Comparison of ENCODE assay signal across 25 cellular contexts in genomic region chr7:8044761-8045430, GRCh38.
A peak's percentile ranks its signal among the peaks of the same experiment; 100 is the strongest.
DNase-seq lines count a peak whose midpoint lies in the region; ATAC-seq, FAIRE-seq and TF ChIP-seq lines count a peak whose summit lies in the region.
"Had no signal": no experiment of that assay in that cellular context is flagged by ENCODE, and none has a peak within 500 bp of the region (broad histone marks: within the 10 kb centered on the region; RNA-seq: fewer than 3 reads in every experiment).

No MANE protein-coding gene starts in this region.

- no peaks in the 10 kb centered on the region for H3K79me2 ChIP-seq in PC-9 (ENCODE audit: low read depth)

- peaks cover 19% of the 10 kb centered on the region; the same call in 1 of the 2 replicates for H3K36me3 ChIP-seq in PC-9 (ENCODE audit: low read depth)
- H3K36me3 ChIP-seq: MG63 had no signal

- H3K4me1 Mint-ChIP-seq in CD4-positive, alpha-beta T cell (ENCODE audit: low read depth) = peaks cover 86% of the 10 kb centered on the region
- peaks cover 72% of the 10 kb centered on the region for H3K4me1 Mint-ChIP-seq in activated T-cell treated with anti-CD3 and anti-CD28 coated beads, Interleukin-2, amount 50 U/mL, for 72 hours (ENCODE audit: low read depth)
- peaks cover 29% of the 10 kb centered on the region for H3K4me1 Mint-ChIP-seq in memory B cell
- H3K4me1 Mint-ChIP-seq: GM23338 had no signal

- peak overlapping the region; percentile 48 for H3K27ac Mint-ChIP-seq in CD4-positive, alpha-beta T cell
- H3K27ac Mint-ChIP-seq in activated T-cell treated with anti-CD3 and anti-CD28 coated beads, Interleukin-2, amount 50 U/mL, for 72 hours = peak overlapping the region; percentile 93
- H3K27ac Mint-ChIP-seq in memory B cell = peak overlapping the region; percentile 11
- H3K27ac Mint-ChIP-seq: GM23338, HFFc6 had no signal

- no peak overlapping the region for H3K4me2 ChIP-seq in PC-9
- H3K4me2 ChIP-seq: GM23338, smooth muscle cell had no signal

- POLR2A ChIA-PET in CD4-positive, alpha-beta T cell (lab: Charles Lee) = no interaction called here
- POLR2A ChIA-PET in PC-9 (lab: Charles Lee; ENCODE audit: unreplicated experiment) = no interaction called here

- no peak for TF ChIP-seq CTCF in CD4-positive, alpha-beta T cell (IDR thresholded peaks at IDR 0.05)
- TF ChIP-seq CTCF in PC-9 (conservative IDR thresholded peaks at IDR 0.05) = no peak

- FAIRE-seq in G401.6 (lab: Jason Lieb, UNC) = peak; percentile 84
- FAIRE-seq: GM18507, K562 had no signal

- no peaks in the 10 kb centered on the region for H3K9me3 Mint-ChIP-seq in CD4-positive, alpha-beta T cell
- H3K9me3 Mint-ChIP-seq in activated T-cell treated with anti-CD3 and anti-CD28 coated beads, Interleukin-2, amount 50 U/mL, for 72 hours = no peaks in the 10 kb centered on the region
- peaks cover 3% of the 10 kb centered on the region for H3K9me3 Mint-ChIP-seq in memory B cell
- H3K9me3 Mint-ChIP-seq: GM23338, HFFc6 had no signal

- DNase-seq in CD4-positive, alpha-beta T cell = no peak
- no peak for DNase-seq in activated T-cell treated with anti-CD3 and anti-CD28 coated beads, Interleukin-2, amount 50 U/mL, for 72 hours
- DNase-seq in memory B cell (ENCODE audit: low spot score in 2 of 2) = no peak
- no peak for DNase-seq in PC-9
- DNase-seq in left cardiac atrium = no peak
- DNase-seq: activated gamma-delta T cell treated with Interleukin-2 at 50 U/mL for 16 hours; central memory CD4-positive, alpha-beta T cell; dermis blood vessel endothelial cell; DMS153; HFFc6; left ventricle myocardium inferior; MG63; midbrain; naive thymus-derived CD8-positive, alpha-beta T cell; NCI-H1417; NCI-H774; stimulated activated CD4-positive, alpha-beta T cell treated with anti-CD3 and anti-CD28 coated beads, Interleukin-2, amount 100 ng/mL, for 24 hours; stimulated activated naive CD4-positive, alpha-beta T cell; T1000 had no signal

- H3K4me3 ChIP-seq in PC-9 = no peak overlapping the region
- H3K4me3 ChIP-seq: GM23338, K562, left ventricle myocardium inferior, MG63, smooth muscle cell had no signal

- H3K27me3 Mint-ChIP-seq in CD4-positive, alpha-beta T cell = no peaks in the 10 kb centered on the region
- H3K27me3 Mint-ChIP-seq in activated T-cell treated with anti-CD3 and anti-CD28 coated beads, Interleukin-2, amount 50 U/mL, for 72 hours (ENCODE audit: low read depth) = no peaks in the 10 kb centered on the region
- H3K27me3 Mint-ChIP-seq in memory B cell = no peaks in the 10 kb centered on the region
- H3K27me3 Mint-ChIP-seq: naive thymus-derived CD8-positive, alpha-beta T cell had no signal

- H3K9me3 ChIP-seq in CD4-positive, alpha-beta T cell (ENCODE audit: control insufficient read depth, low read length) = no peaks in the 10 kb centered on the region
- H3K9me3 ChIP-seq in PC-9 (ENCODE audit: insufficient read depth, low read depth) = no peaks in the 10 kb centered on the region
- H3K9me3 ChIP-seq: MG63 had no signal

- intact Hi-C loops in CD4-positive, alpha-beta T cell (cut with DNase I, micrococcal nuclease) = loop anchor here in 1 of 2 experiments (10.0 kb wide), 2 partner anchors 80 to 150 kb away; no protein-coding TSS in a partner anchor
- intact Hi-C loops in PC-9 (cut with micrococcal nuclease; ENCODE audit: unreplicated experiment) = no loop called here
- intact Hi-C loops in left cardiac atrium (cut with DNase I) = no loop called here

- ATAC-seq in CD4-positive, alpha-beta T cell (ENCODE audit: poor library complexity) = no peak
- ATAC-seq in activated T-cell treated with anti-CD3 and anti-CD28 coated beads, Interleukin-2, amount 50 U/mL, for 72 hours (replicated peaks in 1 of 2) = peak; percentile 59 to 70
- no peak for ATAC-seq in memory B cell (ENCODE audit: low read depth)
- ATAC-seq in HG03095 (IDR thresholded peaks at IDR 0.05; ENCODE audit: unreplicated experiment) = no peak
- ATAC-seq in left cardiac atrium = no peak
- ATAC-seq: GM23338; K562; naive thymus-derived CD8-positive, alpha-beta T cell had no signal

- BruUV-seq in PC-9 (replicated peaks; lab: Mats Ljungman, UMichigan) = no TSS peak

- no peaks in the 10 kb centered on the region for H3K4me1 ChIP-seq in PC-9 (replicated peaks; ENCODE audit: insufficient read depth)
- H3K4me1 ChIP-seq: left ventricle myocardium inferior had no signal

- peaks cover 59% of the 10 kb centered on the region for H3K36me3 Mint-ChIP-seq in CD4-positive, alpha-beta T cell (ENCODE audit: low read depth)
- H3K36me3 Mint-ChIP-seq in activated T-cell treated with anti-CD3 and anti-CD28 coated beads, Interleukin-2, amount 50 U/mL, for 72 hours (ENCODE audit: insufficient read depth in 2 of 2) = peaks cover 9 to 19% of the 10 kb centered on the region in 2 donors
- H3K36me3 Mint-ChIP-seq in memory B cell = peaks cover 28% of the 10 kb centered on the region

- 0 out of 2 replicates have a peak, but pooled peaks cover 5% of the 10 kb centered on the region for H4K20me1 ChIP-seq in PC-9 (ENCODE audit: insufficient read depth)

- peaks cover 4% of the 10 kb centered on the region; the same call in 1 of the 2 replicates for H3F3A ChIP-seq in PC-9 (ENCODE audit: insufficient read depth, low read depth)

- no peaks in the 10 kb centered on the region for H3K27me3 ChIP-seq in CD4-positive, alpha-beta T cell (ENCODE audit: control insufficient read depth, insufficient read depth, low read length)
- no peaks in the 10 kb centered on the region for H3K27me3 ChIP-seq in PC-9 (ENCODE audit: insufficient read depth, low read depth)
- H3K27me3 ChIP-seq: MG63 had no signal

- H3K27ac ChIP-seq in CD4-positive, alpha-beta T cell (ENCODE audit: low read depth, low read length) = no peak overlapping the region
- H3K27ac ChIP-seq in PC-9 = no peak overlapping the region
- H3K27ac ChIP-seq: left ventricle myocardium inferior had no signal

- CTCF ChIA-PET in CD4-positive, alpha-beta T cell (lab: Charles Lee) = interaction anchor here (0.9 to 1.0 kb wide), 2 partner anchors 9 to 145 kb away, joined by 3 read pairs; no protein-coding TSS in a partner anchor
- CTCF ChIA-PET in PC-9 (lab: Charles Lee) = no interaction called here

- H3K9me2 ChIP-seq in PC-9 (ENCODE audit: insufficient read depth) = no peaks in the 10 kb centered on the region

- no peak overlapping the region for H2AFZ ChIP-seq in PC-9
- H2AFZ ChIP-seq: GM23338 had no signal

- no peak overlapping the region for H3K4me3 Mint-ChIP-seq in CD4-positive, alpha-beta T cell
- H3K4me3 Mint-ChIP-seq in activated T-cell treated with anti-CD3 and anti-CD28 coated beads, Interleukin-2, amount 50 U/mL, for 72 hours = peak overlapping the region; percentile 20 to 78
- no peak overlapping the region for H3K4me3 Mint-ChIP-seq in memory B cell
- H3K4me3 Mint-ChIP-seq: GM23338, HFFc6 had no signal

Comparison
In these comparisons a context has a peak if more than half of its experiments do, and no peak if none do; other contexts are left out.
1. ATAC-seq: peak in activated T-cell treated with anti-CD3 and anti-CD28 coated beads, Interleukin-2, amount 50 U/mL, for 72 hours (2 of 2); none in CD4-positive, alpha-beta T cell (single experiment), memory B cell (single experiment), HG03095 (single experiment) and left cardiac atrium (0 of 2).
2. H3K27ac Mint-ChIP-seq: peak in every context shown above with its lines; median percentile 93 in activated T-cell treated with anti-CD3 and anti-CD28 coated beads, Interleukin-2, amount 50 U/mL, for 72 hours; 48 in CD4-positive, alpha-beta T cell; 11 in memory B cell.
3. H3K4me3 Mint-ChIP-seq: peak in activated T-cell treated with anti-CD3 and anti-CD28 coated beads, Interleukin-2, amount 50 U/mL, for 72 hours (2 of 2); none in CD4-positive, alpha-beta T cell (single experiment) and memory B cell (single experiment).